Comparison of ENCODE assay signal across 8 cellular contexts in the genomic region with DNA sequence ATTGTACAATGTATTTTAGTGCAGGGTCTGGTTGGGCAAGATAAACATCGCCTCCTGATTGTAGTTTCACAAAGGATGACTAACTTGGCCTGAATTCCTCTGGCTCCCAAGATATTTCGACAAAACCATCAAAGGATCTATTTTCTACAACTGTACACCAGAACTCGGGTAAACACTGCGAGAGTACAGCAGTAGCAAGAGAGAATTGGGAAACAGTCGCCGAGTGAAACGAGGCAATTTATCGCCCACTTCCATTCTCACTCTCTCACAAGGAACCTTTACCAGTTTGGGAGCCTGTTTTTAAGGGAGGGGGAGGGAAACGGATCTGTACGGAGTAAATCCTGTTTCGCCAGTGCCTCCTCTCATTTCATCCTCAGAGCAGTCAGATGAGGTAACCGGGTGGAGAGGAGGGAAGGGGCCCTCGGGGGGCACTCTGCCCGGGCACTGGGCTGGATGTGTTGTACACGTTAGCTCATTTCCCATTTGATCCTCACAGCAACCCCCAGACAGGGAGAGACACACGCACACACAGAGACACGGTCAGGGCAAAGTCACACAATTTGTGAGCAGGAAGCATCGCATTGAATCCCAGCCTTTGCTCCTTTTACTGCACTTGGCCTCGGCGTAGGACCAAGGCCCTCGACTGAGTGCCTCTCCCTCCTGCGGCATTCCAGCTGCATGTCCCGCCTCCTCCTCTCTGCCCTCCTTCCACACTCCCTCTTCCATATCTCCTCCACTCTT.
DNase-seq lines count a peak whose midpoint lies in the region; ATAC-seq and TF ChIP-seq lines count a peak whose summit lies in the region.

No MANE protein-coding gene starts in this region.

- no peak overlapping the region for H3K23ac ChIP-seq in trophoblast cell (ENCODE audit: low read length)

- peak overlapping the region; percentile 77 for H3K18ac ChIP-seq in trophoblast cell (ENCODE audit: low read length)

- H3K9ac ChIP-seq in trophoblast cell (ENCODE audit: low read length): peak overlapping the region; percentile 20

- peak overlapping the region; percentile 49 for H3K4me2 ChIP-seq in trophoblast cell (ENCODE audit: low read length)

- H3K79me2 ChIP-seq in trophoblast cell (ENCODE audit: control insufficient read depth, insufficient read depth, low read length, poor library complexity): peaks cover 14% of the 10 kb centered on the region

- H3K4me1 ChIP-seq in trophoblast cell (ENCODE audit: control insufficient read depth in 1 of 2, insufficient read depth in 2 of 2, low read length in 2 of 2): peaks cover 56% of the 10 kb centered on the region in 2 experiments

- DNase-seq in GM04503 (ENCODE audit: low read depth) (peak; percentile 95), SKM-1 (lab: John Stamatoyannopoulos, UW; ENCODE audit: unreplicated experiment) (peak; percentile 52), fibroblast of pulmonary artery (ENCODE audit: low read depth) (peak; percentile 95), trophoblast cell (peak; percentile 55 to 85), NCI-H2227 (lab: John Stamatoyannopoulos, UW; ENCODE audit: unreplicated experiment) (no peak), C1 segment of cervical spinal cord (lab: John Stamatoyannopoulos, UW) (no peak)

- no peaks in the 10 kb centered on the region for H3K36me3 ChIP-seq in trophoblast cell (ENCODE audit: control insufficient read depth in 1 of 2, insufficient read depth in 2 of 2, low read length in 2 of 2)

- no peak for ATAC-seq in GM19023 (IDR thresholded peaks at IDR 0.05; ENCODE audit: unreplicated experiment)
- ATAC-seq in HG03342 (IDR thresholded peaks at IDR 0.05; ENCODE audit: unreplicated experiment): no peak

- H4K91ac ChIP-seq in trophoblast cell (ENCODE audit: low read depth, low read length): peak overlapping the region; percentile 81

- no peak for TF ChIP-seq CTCF in fibroblast of pulmonary artery (IDR thresholded peaks at IDR 0.05; ENCODE audit: low read length, missing control alignments)

- peak overlapping the region; percentile 63 for H4K8ac ChIP-seq in trophoblast cell (ENCODE audit: low read depth, low read length)

- peak overlapping the region; percentile 24 for H2AK5ac ChIP-seq in trophoblast cell (ENCODE audit: low read length)

- no CpG with 5 or more reads among the region's 23 CpGs for WGBS in trophoblast cell (ENCODE audit: extremely low coverage, insufficient coverage, insufficient read length)

- peak overlapping the region; percentile 49 for H3K4ac ChIP-seq in trophoblast cell (ENCODE audit: low read depth, low read length)

- H3K27me3 ChIP-seq in trophoblast cell (ENCODE audit: insufficient read depth, low read length): no peaks in the 10 kb centered on the region

- H2BK12ac ChIP-seq in trophoblast cell (ENCODE audit: low read length): peak overlapping the region; percentile 97

- H3K14ac ChIP-seq in trophoblast cell (ENCODE audit: low read length): peak overlapping the region; percentile 81

- H3K9me3 ChIP-seq in trophoblast cell (ENCODE audit: insufficient read depth, low read depth, low read length): no peaks in the 10 kb centered on the region

- peak overlapping the region; percentile 28 for H2BK120ac ChIP-seq in trophoblast cell (ENCODE audit: insufficient read depth, low read length, poor library complexity)

- H2BK5ac ChIP-seq in trophoblast cell (ENCODE audit: low read depth, low read length, poor library complexity): peak overlapping the region; percentile 91

- H3K27ac ChIP-seq in trophoblast cell (ENCODE audit: low read depth, low read length): peak overlapping the region; percentile 95

- H3K79me1 ChIP-seq in trophoblast cell (ENCODE audit: low read length): peaks cover 58% of the 10 kb centered on the region

- H3K4me3 ChIP-seq in fibroblast of pulmonary artery (replicated peaks; ENCODE audit: low read depth, low read length) (peak overlapping the region; percentile 28), trophoblast cell (ENCODE audit: low read depth, low read length) (no peak overlapping the region)

- H4K12ac ChIP-seq in trophoblast cell (ENCODE audit: low read depth, low read length): peak overlapping the region; percentile 5

- H2AFZ ChIP-seq in trophoblast cell (ENCODE audit: insufficient read depth, low read length, poor library complexity): peak overlapping the region; percentile 7

Comparison
In these comparisons a context has a peak if more than half of its experiments do, and no peak if none do; other contexts are left out.
1. DNase-seq: peak in GM04503 (single experiment), SKM-1 (single experiment), fibroblast of pulmonary artery (single experiment) and trophoblast cell (2 of 2); none in NCI-H2227 (single experiment) and C1 segment of cervical spinal cord (0 of 14).